In the genomic region with DNA sequence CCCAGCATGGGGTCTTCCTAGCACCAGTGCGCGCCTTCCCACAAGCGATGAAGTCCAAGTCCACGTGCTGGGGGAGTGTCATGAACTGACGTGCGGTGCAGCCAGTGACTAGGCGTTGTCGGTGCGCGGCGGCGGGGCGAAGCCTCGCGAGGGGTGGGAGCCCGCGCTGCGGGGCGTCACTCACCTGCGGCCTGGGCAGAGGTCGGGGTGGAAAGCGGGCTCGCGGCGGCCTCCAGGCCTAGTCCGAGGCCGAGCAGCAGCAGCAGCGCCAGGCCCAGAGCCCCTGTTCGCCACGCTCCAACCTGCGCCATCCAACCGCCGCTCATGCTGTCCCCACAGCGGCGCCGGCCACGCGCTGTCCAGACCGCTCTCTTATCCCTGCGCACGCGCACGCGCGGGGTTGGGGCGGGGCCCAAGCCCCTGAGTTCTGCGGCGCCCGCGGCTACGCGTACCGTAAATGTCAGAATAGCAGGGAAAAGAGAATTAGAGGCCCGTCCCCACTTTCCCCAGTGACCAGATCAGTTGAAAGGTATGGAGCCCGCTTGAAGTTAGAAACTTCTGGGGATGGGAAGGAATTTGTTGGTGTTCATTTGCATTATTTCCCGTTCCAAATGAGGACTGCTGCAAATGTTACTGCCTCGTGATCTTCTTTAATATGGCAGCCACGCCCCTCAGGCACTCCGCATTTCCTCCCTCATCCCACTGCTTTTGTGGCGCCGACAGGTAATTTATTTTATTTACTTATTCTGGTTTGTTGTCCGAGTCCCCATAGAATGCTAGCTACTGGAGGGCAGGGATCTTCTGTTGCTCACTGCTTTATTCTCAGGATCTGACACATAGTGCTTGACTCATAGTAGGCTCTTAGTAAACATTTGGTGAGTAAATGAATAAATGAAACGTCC, we compare ENCODE assay signal across 8 cellular contexts. TPM values are rescaled to one million over a fixed set of nuclear protein-coding genes. Genes with fewer than 3 reads are reported as not detected.
A peak's percentile ranks its signal among the peaks of the same experiment; 100 is the strongest.
DNase-seq lines count a peak whose midpoint lies in the region; ATAC-seq and TF ChIP-seq lines count a peak whose summit lies in the region.

A gene (minus strand): TSS at position 394 of the 902 bp plus-strand sequence. CDS start 68 bp downstream, at position 326.

- H3K4me1 Mint-ChIP-seq in nephron: peaks cover 21% of the 10 kb centered on the region

- H3K27me3 Mint-ChIP-seq in nephron (ENCODE audit: low read depth): no peaks in the 10 kb centered on the region

- TF ChIP-seq CTCF in LNCaP clone FGC (IDR thresholded peaks at IDR 0.05; ENCODE audit: control insufficient read depth, extremely low read depth, insufficient read depth) (no peak), fibroblast of the aortic adventitia (IDR thresholded peaks at IDR 0.05; ENCODE audit: insufficient read depth, low read length) (no peak), nephron (IDR thresholded peaks at IDR 0.05; ENCODE audit: unreplicated experiment in 3 of 3) (no peak)

- H3K27ac Mint-ChIP-seq in nephron: peak within 1 kb of the TSS; percentile 14 to 88 (median 86)

- H3K9me3 Mint-ChIP-seq in nephron: no peaks in the 10 kb centered on the region

- peak; percentile 96 for DNase-seq in DMS153 treated with DMSO at 0.1 percent for 48 hours (lab: John Stamatoyannopoulos, UW; ENCODE audit: unreplicated experiment)
- peak; percentile 88 for DNase-seq in LNCaP clone FGC (ENCODE audit: low read depth)
- peak; percentile 88 for DNase-seq in RPMI7951 (ENCODE audit: low read depth)
- DNase-seq in activated T-helper 9 cell treated with anti-CD3 and anti-CD28 coated beads, Interleukin-2, amount 50 U/mL, for 16 hours (ENCODE audit: low read depth): peak; percentile 78
- DNase-seq in fibroblast of the aortic adventitia (ENCODE audit: low read depth): peak; percentile 89
- DNase-seq in stimulated activated naive CD4-positive, alpha-beta T cell treated with Interleukin-2 at 50 U/mL for 16 hours (lab: John Stamatoyannopoulos, UW): peak; percentile 83

- H3K4me3 ChIP-seq in LNCaP clone FGC (ENCODE audit: low read depth, low read length) (peak within 1 kb of the TSS; percentile 98), fibroblast of the aortic adventitia (ENCODE audit: low read depth, low read length) (peak within 1 kb of the TSS; percentile 77)

- ATAC-seq in GM21717 (IDR thresholded peaks at IDR 0.05; ENCODE audit: unreplicated experiment): peak; percentile 48

- H3K36me3 Mint-ChIP-seq in nephron (ENCODE audit: low read depth): peaks cover 9% of the 10 kb centered on the region

- peak within 1 kb of the TSS; percentile 89 to 94 (median 94) for H3K4me3 Mint-ChIP-seq in nephron

RNA-seq across cellular contexts. Expression of the gene that starts here (rescaled TPM):
- 49.7 and 71.9 TPM in 2 replicates for total RNA-seq in RPMI7951 (2014; rRNA removed; shearing (Covaris generic))
- total RNA-seq in fibroblast of the aortic adventitia (ENCODE audit: low replicate concordance): 40.1 and 66.0 TPM in 2 replicates

Comparison
In these comparisons a context has a peak if more than half of its experiments do, and no peak if none do; other contexts are left out.
1. Peak in every context shown above with its lines: DNase-seq, ATAC-seq and H3K4me3 ChIP-seq.